21 cellular contexts compared by ENCODE assay signal in the genomic region with DNA sequence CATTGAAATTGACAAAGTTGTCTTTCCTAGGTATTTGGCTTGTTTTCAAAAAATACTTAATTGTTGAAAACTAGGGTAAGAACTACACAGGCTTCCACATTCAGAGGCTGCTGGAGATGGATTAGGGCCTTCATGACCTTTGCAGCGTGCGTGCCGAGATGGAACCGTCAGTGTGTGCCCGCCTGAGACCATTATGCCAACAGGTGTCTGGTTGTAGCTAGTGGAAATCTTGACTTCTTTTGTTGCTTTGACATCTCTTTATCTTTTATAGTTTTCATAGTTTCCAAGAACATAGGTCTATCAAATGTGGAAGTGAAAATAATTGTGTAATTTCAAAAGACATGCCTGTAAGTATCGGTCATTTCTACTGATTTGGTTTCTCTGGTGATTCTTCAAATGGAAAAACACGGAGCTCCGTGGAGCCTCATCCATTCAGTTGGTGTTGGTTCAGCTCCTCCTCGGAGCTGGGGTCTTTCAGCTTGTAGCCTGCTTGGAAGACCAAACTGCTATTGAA. TPM values are rescaled to one million over a fixed set of nuclear protein-coding genes. Genes with fewer than 3 reads are reported as not detected.
DNase-seq lines count a peak whose midpoint lies in the region; ATAC-seq and TF ChIP-seq lines count a peak whose summit lies in the region.
"Had no signal": no experiment of that assay in that cellular context is flagged by ENCODE, and none has a peak within 500 bp of the region (broad histone marks: within the 10 kb centered on the region; RNA-seq: fewer than 3 reads in every experiment).

No MANE protein-coding gene starts in this region.

- H3K79me2 ChIP-seq in OCI-LY7 (ENCODE audit: insufficient read depth, low read depth, low read length) (peaks cover 21% of the 10 kb centered on the region; the same call in 1 of the 2 replicates), GM23338 (replicated peaks; ENCODE audit: insufficient read depth) (no peaks in the 10 kb centered on the region)

- H3K36me3 Mint-ChIP-seq in CD14-positive monocyte, result peaks cover 15 to 18% of the 10 kb centered on the region in 2 donors
- peaks cover 3% of the 10 kb centered on the region for H3K36me3 Mint-ChIP-seq in IgD-negative memory B cell
- H3K36me3 Mint-ChIP-seq in memory B cell, result peaks cover 16% of the 10 kb centered on the region
- peaks cover 77% of the 10 kb centered on the region for H3K36me3 Mint-ChIP-seq in GM23338 (ENCODE audit: low read depth)

- H2AFZ ChIP-seq in OCI-LY7 (ENCODE audit: low read length), result no peak overlapping the region
- no peak overlapping the region for H2AFZ ChIP-seq in GM23338

- peak overlapping the region; percentile 72 for H3K27ac ChIP-seq in OCI-LY7 (ENCODE audit: low read depth, low read length, poor library complexity, severe bottlenecking)
- H3K27ac ChIP-seq in GM23338 (ENCODE audit: low read depth), result no peak overlapping the region
- no peak overlapping the region for H3K27ac ChIP-seq in psoas muscle
- H3K27ac ChIP-seq: epithelial cell of prostate, left lung, WERI-Rb-1 had no signal

- no peak overlapping the region for H3K4me3 ChIP-seq in OCI-LY7 (ENCODE audit: low read depth, low read length, poor library complexity, severe bottlenecking)
- H3K4me3 ChIP-seq in GM23338, result no peak overlapping the region
- no peak overlapping the region for H3K4me3 ChIP-seq in psoas muscle
- H3K4me3 ChIP-seq: left lung had no signal

- DNase-seq in CD14-positive monocyte (ENCODE audit: low spot score) (no peak), OCI-LY7 (ENCODE audit: low spot score) (peak; percentile 55), memory B cell (ENCODE audit: low spot score in 2 of 2) (no peak), GM23338 (ENCODE audit: low spot score) (no peak), T1000 (lab: John Stamatoyannopoulos, UW) (no peak), DMS53 treated with DMSO at 0.1 percent for 48 hours (lab: John Stamatoyannopoulos, UW; ENCODE audit: unreplicated experiment) (no peak), psoas muscle (no peak)
- DNase-seq: ACHN; activated CD4-positive, alpha-beta T cell treated with anti-CD3 and anti-CD28 coated beads, Interleukin-2, amount 10 ng/mL, durations not matched to agents 24 days and 14 days; activated naive CD4-positive, alpha-beta T cell treated with Interleukin-2 at 50 U/mL for 16 hours; activated T-cell treated with anti-CD3 and anti-CD28 coated beads, Interleukin-2, amount 50 U/mL, for 72 hours; effector CD4-positive, alpha-beta T cell; left lung; NCI-H1105; NCI-H2029 treated with DMSO at 0.1 percent for 48 hours; NCI-H526 treated with DMSO at 0.1 percent for 48 hours; SK-N-SH; WERI-Rb-1 had no signal

- no peak for ATAC-seq in memory B cell (ENCODE audit: low read depth)
- ATAC-seq in GM23338, result no peak
- ATAC-seq in psoas muscle, result no peak
- ATAC-seq: activated T-cell treated with anti-CD3 and anti-CD28 coated beads, Interleukin-2, amount 50 U/mL, for 72 hours; left lung had no signal

- H3F3A ChIP-seq in GM23338 (replicated peaks; ENCODE audit: low read depth), result no peaks in the 10 kb centered on the region

- H3K4me3 Mint-ChIP-seq in CD14-positive monocyte (peak overlapping the region; percentile 9 to 63), IgD-negative memory B cell (peak overlapping the region in 3 of 4 donors; percentile 18 to 37 (median 36)), memory B cell (no peak overlapping the region), GM23338 (no peak overlapping the region)
- H3K4me3 Mint-ChIP-seq: activated CD4-positive, alpha-beta T cell treated with anti-CD3 and anti-CD28 coated beads, Interleukin-2, amount 10 ng/mL, durations not matched to agents 24 days and 14 days; activated T-cell treated with anti-CD3 and anti-CD28 coated beads, Interleukin-2, amount 50 U/mL, for 72 hours; type B pancreatic cell had no signal

- no peak for TF ChIP-seq CTCF in CD14-positive monocyte (IDR thresholded peaks at IDR 0.05)
- no peak for TF ChIP-seq CTCF in OCI-LY7 (conservative IDR thresholded peaks at IDR 0.05; ENCODE audit: low read length)
- TF ChIP-seq CTCF in GM23338 (conservative IDR thresholded peaks at IDR 0.05; ENCODE audit: low read depth in 2 of 2), result no peak
- TF ChIP-seq CTCF in psoas muscle (IDR thresholded peaks at IDR 0.05), result no peak

- POLR2A ChIA-PET in OCI-LY7 (lab: Charles Lee), result interaction anchor here (0.9 to 1.3 kb wide), 2 partner anchors 101 to 114 kb away, joined by 3 read pairs; no protein-coding TSS in a partner anchor

- H3K4me1 Mint-ChIP-seq in CD14-positive monocyte, result peaks cover 48% of the 10 kb centered on the region
- H3K4me1 Mint-ChIP-seq in IgD-negative memory B cell, result peaks cover 38 to 51% (median 47%) of the 10 kb centered on the region in 3 donors
- peaks cover 40% of the 10 kb centered on the region for H3K4me1 Mint-ChIP-seq in memory B cell
- no peaks in the 10 kb centered on the region for H3K4me1 Mint-ChIP-seq in GM23338

- CTCF ChIA-PET in OCI-LY7 (lab: Charles Lee; ENCODE audit: unreplicated experiment), result interaction anchor here (1.0 to 2.0 kb wide), 3 partner anchors 22 to 76 kb away, joined by 3 to 7 read pairs (median 3); no protein-coding TSS in a partner anchor

- H3K9me2 ChIP-seq in OCI-LY7 (ENCODE audit: insufficient read depth, low read length) (no peaks in the 10 kb centered on the region), GM23338 (ENCODE audit: insufficient read depth) (no peaks in the 10 kb centered on the region)
- H3K9me2 ChIP-seq: SK-N-SH had no signal

- peak overlapping the region; percentile 50 for H3K4me2 ChIP-seq in OCI-LY7 (ENCODE audit: low read length)
- no peak overlapping the region for H3K4me2 ChIP-seq in GM23338
- H3K4me2 ChIP-seq: SK-N-SH had no signal

- intact Hi-C loops in CD14-positive monocyte (cut with micrococcal nuclease), result loop anchor here (2.0 to 10.0 kb wide), 5 partner anchors 121 to 1373 kb away; no protein-coding TSS in a partner anchor
- intact Hi-C loops in OCI-LY7 (cut with micrococcal nuclease; ENCODE audit: unreplicated experiment), result loop anchor here (2.0 to 5.0 kb wide), 4 partner anchors 39 to 656 kb away; partner anchors contain the start of gene CLCN4
- intact Hi-C loops in psoas muscle (cut with DNase I), result loop anchor here (2.0 to 5.0 kb wide), 3 partner anchors 106 to 236 kb away; no protein-coding TSS in a partner anchor

- H3K9me3 Mint-ChIP-seq in CD14-positive monocyte, result peaks cover 0 to 19% (median 2%) of the 10 kb centered on the region in 7 donors
- H3K9me3 Mint-ChIP-seq in IgD-negative memory B cell, result peaks cover 0 to 4% (median 1%) of the 10 kb centered on the region in 3 donors
- H3K9me3 Mint-ChIP-seq in memory B cell, result peaks cover 1% of the 10 kb centered on the region
- peaks cover 45% of the 10 kb centered on the region for H3K9me3 Mint-ChIP-seq in GM23338
- H3K9me3 Mint-ChIP-seq: activated CD4-positive, alpha-beta T cell treated with anti-CD3 and anti-CD28 coated beads, Interleukin-2, amount 10 ng/mL, durations not matched to agents 24 days and 14 days; activated T-cell treated with anti-CD3 and anti-CD28 coated beads, Interleukin-2, amount 50 U/mL, for 72 hours had no signal

- H3K27ac Mint-ChIP-seq in CD14-positive monocyte (peak overlapping the region in 3 of 7 donors; percentile 23 to 59 (median 23)), IgD-negative memory B cell (peak overlapping the region; percentile 64 to 90 (median 85)), memory B cell (peak overlapping the region; percentile 20), GM23338 (no peak overlapping the region)
- H3K27ac Mint-ChIP-seq: activated CD4-positive, alpha-beta T cell treated with anti-CD3 and anti-CD28 coated beads, Interleukin-2, amount 10 ng/mL, durations not matched to agents 24 days and 14 days; activated T-cell treated with anti-CD3 and anti-CD28 coated beads, Interleukin-2, amount 50 U/mL, for 72 hours; type B pancreatic cell had no signal

- H3K9me3 ChIP-seq in OCI-LY7 (ENCODE audit: low read length) (no peaks in the 10 kb centered on the region; the same call in 1 of the 2 replicates), psoas muscle (no peaks in the 10 kb centered on the region)
- H3K9me3 ChIP-seq: left lung had no signal

- H3K27me3 Mint-ChIP-seq in CD14-positive monocyte (ENCODE audit: low read depth in 3 of 3) (peaks cover 0 to 5% (median 0%) of the 10 kb centered on the region in 3 donors), IgD-negative memory B cell (no peaks in the 10 kb centered on the region), memory B cell (no peaks in the 10 kb centered on the region), GM23338 (ENCODE audit: insufficient read depth, low read depth, poor library complexity) (peaks cover 2% of the 10 kb centered on the region)
- H3K27me3 Mint-ChIP-seq: activated CD4-positive, alpha-beta T cell treated with anti-CD3 and anti-CD28 coated beads, Interleukin-2, amount 10 ng/mL, durations not matched to agents 24 days and 14 days; type B pancreatic cell had no signal

- H3K27me3 ChIP-seq in GM23338 (ENCODE audit: insufficient read depth) (no peaks in the 10 kb centered on the region), psoas muscle (ENCODE audit: insufficient read depth in 3 of 3, low read length in 2 of 3) (no peaks in the 10 kb centered on the region)
- H3K27me3 ChIP-seq: left lung had no signal

- H3K36me3 ChIP-seq in OCI-LY7 (ENCODE audit: insufficient read depth, low read length), result peaks cover 69% of the 10 kb centered on the region
- peaks cover 4% of the 10 kb centered on the region; the same call in 1 of the 2 replicates for H3K36me3 ChIP-seq in GM23338 (ENCODE audit: insufficient read depth)
- no peaks in the 10 kb centered on the region for H3K36me3 ChIP-seq in psoas muscle (ENCODE audit: insufficient read depth in 1 of 2, low read depth in 1 of 2)
- H3K36me3 ChIP-seq: WERI-Rb-1 had no signal

- H4K20me1 ChIP-seq in OCI-LY7 (ENCODE audit: insufficient read depth, low read length), result no peaks in the 10 kb centered on the region
- H4K20me1 ChIP-seq in GM23338 (replicated peaks; ENCODE audit: insufficient read depth), result no peaks in the 10 kb centered on the region

- H3K4me1 ChIP-seq in OCI-LY7 (ENCODE audit: insufficient read depth, low read length, poor library complexity, severe bottlenecking) (peaks cover 95% of the 10 kb centered on the region), GM23338 (ENCODE audit: insufficient read depth) (no peaks in the 10 kb centered on the region), psoas muscle (no peaks in the 10 kb centered on the region)

- WGBS in psoas muscle, 3 donors, result 93 to 98% (median 94%) methylated on average over 9 of the region's 9 CpGs

- no TSS peak for BruUV-seq in OCI-LY7 (replicated peaks; lab: Mats Ljungman, UMichigan)

TF ChIP-seq in GM23338, 12 proteins besides CTCF, POLR2A, EP300 and RAD21 (continues in another document):
- TF ChIP-seq STAT1 (IDR thresholded peaks at IDR 0.05; ENCODE audit: unreplicated experiment), result no peak

RNA-seq across cellular contexts. Expression of gene CLCN4, which starts 38.9 kb away (rescaled TPM):
- 1 to 10 TPM; 1.3 to 1.9 TPM for polyA plus RNA-seq in CD14-positive monocyte
- 5.1 TPM for polyA plus RNA-seq in IgD-negative memory B cell
- 7.8 and 11.1 TPM in 2 replicates for total RNA-seq in OCI-LY7 (2014; rRNA removed; shearing (Covaris generic))
- total RNA-seq in OCI-LY7 (2022), result 9.7 and 10.2 TPM in 2 replicates
- total RNA-seq in GM23338 (2014; rRNA removed; shearing (Covaris generic)), result 4.9 and 5.0 TPM in 2 replicates
- 0.99 and 1.2 TPM in 2 replicates for polyA plus RNA-seq in GM23338 (2016; fragmentation: Nextera tagmentation; extraction: Ambion mirVana)
- 10 to 100 TPM; 48.7 to 75.9 (median 74.4) TPM for total RNA-seq in psoas muscle
- polyA plus RNA-seq in psoas muscle, result 10 to 100 TPM in 2 of 3 donors, 1 to 10 TPM in 1; 4.1 to 53.8 (median 19.9) TPM
- total RNA-seq: activated CD4-positive, alpha-beta T cell treated with anti-CD3 and anti-CD28 coated beads, Interleukin-2, amount 10 ng/mL, durations not matched to agents 24 days and 14 days had no signal

Comparison
In these comparisons a context has a peak if more than half of its experiments do, and no peak if none do; other contexts are left out.
1. H3K4me3 Mint-ChIP-seq: peak in CD14-positive monocyte (2 of 2) and IgD-negative memory B cell (3 of 4); none in memory B cell (single experiment) and GM23338 (single experiment).